Comparison of ENCODE assay signal across 8 cellular contexts in the genomic region with DNA sequence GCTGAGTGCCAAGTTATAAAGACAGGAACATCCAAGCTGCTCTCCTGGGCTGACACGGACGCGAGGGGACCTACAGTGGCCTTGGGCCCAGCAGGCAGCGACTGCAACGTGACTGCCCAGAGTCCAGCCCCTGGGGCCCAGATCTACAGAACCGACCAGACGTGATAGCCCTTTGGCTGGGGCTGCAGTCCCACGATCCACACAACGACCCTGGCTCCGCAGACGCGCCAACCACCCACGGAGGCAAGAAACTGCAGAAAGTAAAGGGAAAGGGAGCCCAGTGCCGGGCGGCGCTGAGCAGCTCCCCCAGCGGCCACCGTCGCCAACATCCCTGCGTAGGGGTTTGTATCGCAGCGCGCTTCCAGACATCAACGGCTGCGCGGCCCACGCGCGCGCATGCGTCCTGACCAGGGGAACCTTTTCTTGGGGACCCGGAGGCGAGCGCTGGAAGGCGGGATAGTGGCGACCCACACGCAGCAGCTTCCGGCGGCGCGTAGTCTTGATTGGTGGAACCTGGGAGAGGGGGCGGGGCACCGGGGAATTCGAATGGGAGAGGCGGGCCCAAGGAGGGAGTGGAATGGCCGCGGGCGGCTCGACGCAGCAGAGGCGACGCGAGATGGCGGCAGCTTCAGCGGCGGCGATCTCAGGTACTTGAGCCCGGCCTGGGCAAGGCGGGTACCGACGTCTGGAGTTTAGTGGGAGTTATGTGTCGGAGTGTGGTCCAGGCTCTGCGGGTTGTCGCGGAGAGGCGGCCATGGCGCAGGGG. TPM values are rescaled to one million over a fixed set of nuclear protein-coding genes. Genes with fewer than 3 reads are reported as not detected.
DNase-seq lines count a peak whose midpoint lies in the region; TF ChIP-seq lines count a peak whose summit lies in the region.

Gene KIF22, plus strand, starts transcription at position 569 of the 766 bp plus-strand sequence. Its CDS starts 9 bp downstream, at position 578.

- no peak for TF ChIP-seq POLR2A in stomach (IDR thresholded peaks at IDR 0.05)

- H3K9me2 ChIP-seq in MM.1S (replicated peaks; ENCODE audit: insufficient read depth, low read length), result no peaks in the 10 kb centered on the region
- no peaks in the 10 kb centered on the region for H3K9me2 ChIP-seq in neural cell (ENCODE audit: insufficient read depth, low read length)

- H3K79me2 ChIP-seq in MM.1S (ENCODE audit: low read length) (peaks cover 51% of the 10 kb centered on the region), neural cell (replicated peaks; ENCODE audit: insufficient read depth, low read length) (peaks cover 42% of the 10 kb centered on the region)

- peak; percentile 84 for TF ChIP-seq RAD21 in neural cell (conservative IDR thresholded peaks at IDR 0.05)

- H3K27me3 ChIP-seq in MM.1S (replicated peaks; ENCODE audit: insufficient read depth, low read length) (no peaks in the 10 kb centered on the region), neural cell (ENCODE audit: insufficient read depth, low read depth, low read length) (no peaks in the 10 kb centered on the region), stomach (no peaks in the 10 kb centered on the region)

- H3K4me3 ChIP-seq in MM.1S (ENCODE audit: low read length), result peak within 1 kb of the TSS; percentile 82
- peak within 1 kb of the TSS; percentile 84 for H3K4me3 ChIP-seq in neural cell (ENCODE audit: low read length)
- H3K4me3 ChIP-seq in stomach, result peak within 1 kb of the TSS; percentile 67 to 92 (median 84)

- H3F3A ChIP-seq in MM.1S (ENCODE audit: insufficient read depth, low read length), result peaks cover 5% of the 10 kb centered on the region
- H3F3A ChIP-seq in neural cell (ENCODE audit: insufficient read depth, low read length, poor library complexity, severe bottlenecking), result no peaks in the 10 kb centered on the region

- TF ChIP-seq EP300 in neural cell (conservative IDR thresholded peaks at IDR 0.05; ENCODE audit: poor library complexity, severe bottlenecking), result peak; percentile 62
- no peak for TF ChIP-seq EP300 in stomach (IDR thresholded peaks at IDR 0.05)

- H4K20me1 ChIP-seq in MM.1S (ENCODE audit: insufficient read depth, low read length), result no peaks in the 10 kb centered on the region
- H4K20me1 ChIP-seq in neural cell (ENCODE audit: insufficient read depth), result no peaks in the 10 kb centered on the region

- peak within 1 kb of the TSS; percentile 74; the same call in 1 of the 2 replicates for H3K27ac ChIP-seq in MM.1S (ENCODE audit: low read length)
- H3K27ac ChIP-seq in neural cell (ENCODE audit: low read length), result peak within 1 kb of the TSS; percentile 72
- peak within 1 kb of the TSS; percentile 86 to 91 (median 90) for H3K27ac ChIP-seq in stomach

- peak within 1 kb of the TSS; percentile 98 for H3K4me2 ChIP-seq in MM.1S (ENCODE audit: low read depth, low read length)
- H3K4me2 ChIP-seq in neural cell (ENCODE audit: low read length), result peak within 1 kb of the TSS; percentile 49

- H3K9ac ChIP-seq in MM.1S (ENCODE audit: low read length), result peak within 1 kb of the TSS; percentile 88
- peak within 1 kb of the TSS; percentile 67 for H3K9ac ChIP-seq in neural cell (ENCODE audit: low read length)

- intact Hi-C loops in stomach (cut with DNase I; ENCODE audit: low total_unique reads), result no loop called here

- peaks cover 19% of the 10 kb centered on the region for H3K4me1 ChIP-seq in MM.1S (ENCODE audit: low read length)
- peaks cover 4 to 34% (median 25%) of the 10 kb centered on the region in 4 donors for H3K4me1 ChIP-seq in stomach

- DNase-seq in GF-D8 (lab: John Stamatoyannopoulos, UW) (peak; percentile 95), HCEC 1CT (peak; percentile 98), MM.1S (peak; percentile 99), SIG-M5 (lab: John Stamatoyannopoulos, UW) (peak; percentile 91), activated gamma-delta T cell (lab: John Stamatoyannopoulos, UW) (peak; percentile 99), fibroblast of the conjunctiva (ENCODE audit: low read depth) (peak; percentile 97), stomach (peak; percentile 100)

- H3K9me3 ChIP-seq in MM.1S (replicated peaks; ENCODE audit: insufficient read depth, low read length) (no peaks in the 10 kb centered on the region), neural cell (ENCODE audit: low read length) (no peaks in the 10 kb centered on the region), stomach (no peaks in the 10 kb centered on the region)

- WGBS in stomach, 5 donors, result 0 to 1% (median 0%) methylated on average over 56 to 67 of the region's 67 CpGs

- H3K36me3 ChIP-seq in MM.1S (replicated peaks; ENCODE audit: insufficient read depth, low read length), result 0 out of 2 replicates have a peak, but pooled peaks cover 3% of the 10 kb centered on the region
- no peaks in the 10 kb centered on the region for H3K36me3 ChIP-seq in neural cell (ENCODE audit: insufficient read depth, low read length)
- H3K36me3 ChIP-seq in stomach, result no peaks in the 10 kb centered on the region

- peak; percentile 77 for TF ChIP-seq CTCF in MM.1S (IDR thresholded peaks at IDR 0.05; ENCODE audit: low read length)
- peak; percentile 98 for TF ChIP-seq CTCF in neural cell (IDR thresholded peaks at IDR 0.05; ENCODE audit: poor library complexity, severe bottlenecking)
- TF ChIP-seq CTCF in stomach (IDR thresholded peaks at IDR 0.05), result peak in 5 of 7 experiments; percentile 60 to 83 (median 67)

- peak within 1 kb of the TSS; percentile 98 for H2AFZ ChIP-seq in MM.1S (ENCODE audit: low read length)
- H2AFZ ChIP-seq in neural cell (ENCODE audit: low read depth, low read length), result peak within 1 kb of the TSS; percentile 53

TF ChIP-seq in neural cell, 6 proteins besides CTCF, POLR2A, EP300 and RAD21:
- no peak for TF ChIP-seq TAF1 (IDR thresholded peaks at IDR 0.05; ENCODE audit: low read depth)
- TF ChIP-seq POLR2AphosphoS5 (IDR thresholded peaks at IDR 0.05), result peak; percentile 65
- TF ChIP-seq SMC3 (conservative IDR thresholded peaks at IDR 0.05; ENCODE audit: poor library complexity), result peak; percentile 79
- no peak for TF ChIP-seq REST (IDR thresholded peaks at IDR 0.05; ENCODE audit: borderline replicate concordance)
- TF ChIP-seq EZH2 (IDR thresholded peaks at IDR 0.05; ENCODE audit: borderline replicate concordance, insufficient read depth, low read length, poor library complexity, severe bottlenecking), result no peak
- TF ChIP-seq MXI1 (conservative IDR thresholded peaks at IDR 0.05; ENCODE audit: poor library complexity, severe bottlenecking), result peak; percentile 99

RNA-seq across cellular contexts. Expression of gene KIF22, which starts in this region (rescaled TPM):
- polyA plus RNA-seq in neural cell, result 81.1 and 89.7 TPM in 2 replicates
- 48.7 and 74.7 TPM in 2 replicates for polyA minus RNA-seq in neural cell
- 100 to 1,000 TPM in 1 of 5 donors, 10 to 100 TPM in 4; 11.1 to 229 (median 26.8) TPM for total RNA-seq in stomach
- 10 to 100 TPM; 53.6 to 88.5 (median 59.2) TPM for polyA plus RNA-seq in stomach

Comparison
In these comparisons a context has a peak if more than half of its experiments do, and no peak if none do; other contexts are left out.
1. Peak in every context shown above with its lines: DNase-seq, H3K4me3 ChIP-seq and H3K27ac ChIP-seq.